In the genomic region with DNA sequence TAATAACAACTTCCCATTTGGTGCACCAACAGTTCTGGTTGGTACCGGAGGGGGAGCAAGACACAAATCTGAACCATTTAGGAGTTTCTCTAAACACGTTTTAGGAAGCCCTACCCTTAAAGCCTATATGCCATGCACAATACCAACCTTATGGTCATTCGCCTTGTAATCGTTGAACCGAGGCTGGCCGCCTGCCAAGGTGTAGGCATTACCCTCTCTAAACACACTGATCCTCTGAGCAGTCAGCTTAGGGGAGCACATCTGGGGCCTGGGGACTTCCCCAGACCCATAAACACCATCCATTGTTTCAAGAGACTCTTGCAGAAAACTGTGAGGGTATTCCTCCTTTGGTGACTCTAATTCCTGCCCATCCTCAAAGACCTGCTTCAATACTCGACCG, we compare ENCODE assay signal across 22 cellular contexts. TPM values are rescaled to one million over a fixed set of nuclear protein-coding genes. Genes with fewer than 3 reads are reported as not detected.
"Had no signal": no experiment of that assay in that cellular context is flagged by ENCODE, and none has a peak within 500 bp of the region (broad histone marks: within the 10 kb centered on the region; RNA-seq: fewer than 3 reads in every experiment).

No MANE protein-coding gene starts in this region.

- H3K9me3 Mint-ChIP-seq: activated CD4-positive, alpha-beta memory T cell treated with anti-CD3 and anti-CD28 coated beads for 36 hours; endodermal cell; stimulated activated naive B cell treated with anti-CD40 and anti-IgM and Interleukin-4, amounts not matched to agents 10 μg/mL and 1 μg/mL and 100 μg/mL, for 72 hours; type B pancreatic cell had no signal

- H3K4me3 Mint-ChIP-seq: activated CD4-positive, alpha-beta memory T cell treated with anti-CD3 and anti-CD28 coated beads for 36 hours; activated naive CD8-positive, alpha-beta T cell; brain; endodermal cell; stimulated activated naive B cell treated with anti-CD40 and anti-IgM and Interleukin-4, amounts not matched to agents 10 μg/mL and 1 μg/mL and 100 μg/mL, for 72 hours; type B pancreatic cell had no signal

- H3K4me1 Mint-ChIP-seq: endodermal cell; naive B cell; stimulated activated naive B cell treated with anti-CD40 and anti-IgM and Interleukin-4, amounts not matched to agents 10 μg/mL and 1 μg/mL and 100 μg/mL, for 72 hours had no signal

- H3K27me3 Mint-ChIP-seq: brain, type B pancreatic cell had no signal

- H3K36me3 Mint-ChIP-seq: activated CD4-positive, alpha-beta memory T cell treated with anti-CD3 and anti-CD28 coated beads for 36 hours; activated naive CD8-positive, alpha-beta T cell; brain; naive B cell; stimulated activated naive B cell treated with anti-CD40 and anti-IgM and Interleukin-4, amounts not matched to agents 10 μg/mL and 1 μg/mL and 100 μg/mL, for 72 hours; type B pancreatic cell had no signal

- DNase-seq: activated CD4-positive, alpha-beta memory T cell treated with anti-CD3 and anti-CD28 coated beads for 36 hours; activated gamma-delta T cell; activated T-cell treated with anti-CD3 and anti-CD28 coated beads, Interleukin-2, amount 50 U/mL, for 48 hours; amygdala; dermis blood vessel endothelial cell; endodermal cell; erythroblast; hypothalamus; kidney glomerular epithelial cell; midbrain; naive B cell; posterior cingulate gyrus; stimulated activated CD4-positive, alpha-beta T cell treated with anti-CD3 and anti-CD28 coated beads, Interleukin-2, amount 100 ng/mL, for 24 hours; stimulated activated naive B cell treated with anti-CD40 and anti-IgM and Interleukin-4, amounts not matched to agents 10 μg/mL and 1 μg/mL and 100 μg/mL, for 72 hours; T1000 had no signal

- ATAC-seq: sciatic nerve; stimulated activated naive B cell treated with anti-CD40 and anti-IgM and Interleukin-4, amounts not matched to agents 10 μg/mL and 1 μg/mL and 100 μg/mL, for 72 hours had no signal

- H3K27ac Mint-ChIP-seq: activated CD4-positive, alpha-beta memory T cell treated with anti-CD3 and anti-CD28 coated beads for 36 hours; activated naive CD8-positive, alpha-beta T cell; brain; endodermal cell; naive B cell; stimulated activated naive B cell treated with anti-CD40 and anti-IgM and Interleukin-4, amounts not matched to agents 10 μg/mL and 1 μg/mL and 100 μg/mL, for 72 hours; type B pancreatic cell had no signal

RNA-seq across cellular contexts. Expression of a gene that starts 0.3 kb away (rescaled TPM):
- total RNA-seq: activated CD4-positive, alpha-beta memory T cell treated with anti-CD3 and anti-CD28 coated beads for 36 hours; dermis blood vessel endothelial cell; endodermal cell; glomerular endothelial cell; lung; sciatic nerve; subcutaneous adipose tissue had no signal
